8 cellular contexts compared by ENCODE assay signal in genomic region chr2:202265467-202266277, GRCh38. TPM values are rescaled to one million over a fixed set of nuclear protein-coding genes. Genes with fewer than 3 reads are reported as not detected.
DNase-seq lines count a peak whose midpoint lies in the region; ATAC-seq and TF ChIP-seq lines count a peak whose summit lies in the region.

NOP58 (plus strand) TSS chr2:202265763; CDS start chr2:202265942, 179 bp downstream.

- DNase-seq in BE2C = peak; percentile 92
- DNase-seq in GM19240 (ENCODE audit: insufficient read length, low spot score) = peak; percentile 65
- DNase-seq in NCI-H526 (lab: John Stamatoyannopoulos, UW) = peak; percentile 92 to 95
- peak; percentile 94 for DNase-seq in activated CD4-positive, alpha-beta T cell treated with anti-CD3 and anti-CD28 coated beads for 48 hours
- DNase-seq in colonic mucosa = peak; percentile 96
- DNase-seq in stimulated activated CD4-positive, alpha-beta T cell treated with anti-CD3 and anti-CD28 coated beads, Interleukin-1b, Interleukin-23, amount 100 ng/mL, for 4 hours (ENCODE audit: low read depth in 2 of 2) = peak; percentile 74 to 80

- TF ChIP-seq CTCF in BE2C (IDR thresholded peaks at IDR 0.05; ENCODE audit: low read depth, low read length) = no peak
- TF ChIP-seq CTCF in colonic mucosa (IDR thresholded peaks at IDR 0.05) = no peak

- peaks cover 12% of the 10 kb centered on the region for H3K36me3 ChIP-seq in BE2C
- no peaks in the 10 kb centered on the region for H3K36me3 ChIP-seq in colonic mucosa

- H3K9ac ChIP-seq in colonic mucosa (ENCODE audit: low read depth in 2 of 2, low read length in 2 of 2) = peak within 1 kb of the TSS; percentile 87 to 94

- H3K27me3 ChIP-seq in BE2C (no peaks in the 10 kb centered on the region), colonic mucosa (no peaks in the 10 kb centered on the region), layer of hippocampus (ENCODE audit: control insufficient read depth, insufficient read depth, low read length) (no peaks in the 10 kb centered on the region)

- H3K9me3 ChIP-seq in BE2C (no peaks in the 10 kb centered on the region), colonic mucosa (no peaks in the 10 kb centered on the region)

- H3K27ac ChIP-seq in colonic mucosa = peak within 1 kb of the TSS; percentile 96
- peak within 1 kb of the TSS; percentile 94 for H3K27ac ChIP-seq in layer of hippocampus (ENCODE audit: low read depth, low read length)

- H3K4me3 ChIP-seq in BE2C (ENCODE audit: low read depth, low read length) = peak within 1 kb of the TSS; percentile 97
- peak within 1 kb of the TSS; percentile 93 for H3K4me3 ChIP-seq in colonic mucosa

- H3K4me1 ChIP-seq in BE2C = no peaks in the 10 kb centered on the region; the same call in 1 of the 2 replicates
- no peaks in the 10 kb centered on the region for H3K4me1 ChIP-seq in colonic mucosa

- ATAC-seq in HG03460 (IDR thresholded peaks at IDR 0.05; ENCODE audit: unreplicated experiment) = peak; percentile 76

- intact Hi-C loops in colonic mucosa (cut with DNase I) = no loop called here

RNA-seq across cellular contexts. Expression of gene NOP58, which starts in this region (rescaled TPM):
- polyA plus RNA-seq in BE2C (2012; ENCODE audit: insufficient read depth, insufficient read length, low read depth) = 96.4 TPM
- 10 to 100 TPM; 34.3 to 62.7 TPM for total RNA-seq in colonic mucosa

Comparison
In these comparisons a context has a peak if more than half of its experiments do, and no peak if none do; other contexts are left out.
1. Peak in every context shown above with its lines: DNase-seq, ATAC-seq, H3K4me3 ChIP-seq and H3K27ac ChIP-seq.